1 cellular context compared by ENCODE assay signal in the genomic region with DNA sequence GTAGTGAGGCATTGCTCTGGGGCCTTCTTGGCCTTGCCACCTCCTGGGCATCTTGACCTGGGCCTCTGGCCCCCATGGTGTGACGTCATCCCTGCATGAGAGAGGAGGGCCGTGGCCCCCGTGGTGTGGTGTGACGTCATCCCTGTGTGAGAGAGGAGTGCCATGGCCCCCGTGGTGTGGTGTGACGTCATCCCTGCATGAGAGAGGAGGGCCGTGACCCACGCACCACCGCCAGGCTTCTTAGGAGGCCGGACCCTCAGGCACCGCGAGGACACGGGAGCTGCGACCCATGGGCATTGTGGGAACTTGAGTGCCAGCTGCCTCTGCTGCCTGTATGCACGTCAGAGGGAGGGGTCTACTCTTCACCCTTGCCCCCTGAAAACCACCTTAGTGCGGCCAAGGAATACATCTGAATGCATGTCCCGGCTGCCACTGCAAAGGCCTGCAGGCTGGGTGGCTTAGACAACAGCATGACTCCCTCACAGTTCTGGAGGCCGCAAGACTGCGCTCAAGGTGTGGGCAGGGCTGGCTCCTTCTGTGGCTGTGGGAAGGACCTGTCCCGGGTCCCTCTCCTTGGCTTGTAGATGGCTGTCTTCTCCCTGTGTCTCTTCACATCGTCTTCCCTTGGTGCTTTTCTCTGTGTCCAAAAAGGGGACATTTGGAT.
TF ChIP-seq lines count a peak whose summit lies in the region.

No MANE protein-coding gene starts in this region.

TF ChIP-seq in HepG2, 621 proteins besides CTCF, POLR2A, EP300 and RAD21:
- TF ChIP-seq CREB1 (IDR thresholded peaks at IDR 0.05) (peak; percentile 99), CREB1 (CRISPR knock-in tag; IDR thresholded peaks at IDR 0.05) (no peak), ATF7 (IDR thresholded peaks at IDR 0.05) (peak; percentile 100), ATF7 (CRISPR knock-in tag; IDR thresholded peaks at IDR 0.05) (no peak), ARHGAP35 (CRISPR knock-in tag; IDR thresholded peaks at IDR 0.05; ENCODE audit: borderline replicate concordance) (no peak)
- TF ChIP-seq, protein P1, sequence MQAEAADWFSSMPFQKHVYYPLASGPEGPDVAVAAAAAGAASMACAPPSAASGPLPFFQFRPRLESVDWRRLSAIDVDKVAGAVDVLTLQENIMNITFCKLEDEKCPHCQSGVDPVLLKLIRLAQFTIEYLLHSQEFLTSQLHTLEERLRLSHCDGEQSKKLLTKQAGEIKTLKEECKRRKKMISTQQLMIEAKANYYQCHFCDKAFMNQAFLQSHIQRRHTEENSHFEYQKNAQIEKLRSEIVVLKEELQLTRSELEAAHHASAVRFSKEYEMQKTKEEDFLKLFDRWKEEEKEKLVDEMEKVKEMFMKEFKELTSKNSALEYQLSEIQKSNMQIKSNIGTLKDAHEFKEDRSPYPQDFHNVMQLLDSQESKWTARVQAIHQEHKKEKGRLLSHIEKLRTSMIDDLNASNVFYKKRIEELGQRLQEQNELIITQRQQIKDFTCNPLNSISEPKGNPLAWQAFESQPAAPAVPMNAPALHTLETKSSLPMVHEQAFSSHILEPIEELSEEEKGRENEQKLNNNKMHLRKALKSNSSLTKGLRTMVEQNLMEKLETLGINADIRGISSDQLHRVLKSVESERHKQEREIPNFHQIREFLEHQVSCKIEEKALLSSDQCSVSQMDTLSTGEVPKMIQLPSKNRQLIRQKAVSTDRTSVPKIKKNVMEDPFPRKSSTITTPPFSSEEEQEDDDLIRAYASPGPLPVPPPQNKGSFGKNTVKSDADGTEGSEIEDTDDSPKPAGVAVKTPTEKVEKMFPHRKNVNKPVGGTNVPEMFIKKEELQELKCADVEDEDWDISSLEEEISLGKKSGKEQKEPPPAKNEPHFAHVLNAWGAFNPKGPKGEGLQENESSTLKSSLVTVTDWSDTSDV (CRISPR knock-in tag; IDR thresholded peaks at IDR 0.05), result 0 out of 2 replicates have a peak, but pooled peaks have one; percentile 43
